17 cellular contexts compared by ENCODE assay signal in the genomic region with DNA sequence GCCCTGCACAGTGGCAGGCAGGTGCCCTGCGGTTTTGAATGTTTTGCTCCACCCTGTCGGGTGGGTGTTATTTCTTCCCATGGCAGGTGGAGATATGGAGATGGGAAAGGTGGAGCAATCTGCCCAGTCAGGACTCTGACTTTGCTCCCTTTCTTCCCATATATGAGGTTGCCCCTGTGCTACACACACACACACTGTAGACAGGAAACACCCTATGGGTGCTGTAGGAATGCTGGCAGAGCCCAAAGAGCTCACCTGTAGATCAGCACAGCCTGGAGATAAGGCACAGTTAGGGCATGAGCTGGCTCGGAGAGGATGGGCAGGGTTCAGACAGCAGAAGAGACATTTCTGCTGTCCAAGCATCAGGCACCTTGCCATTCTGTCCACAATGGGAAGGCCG.
DNase-seq lines count a peak whose midpoint lies in the region; ATAC-seq and TF ChIP-seq lines count a peak whose summit lies in the region.
"Had no signal": no experiment of that assay in that cellular context is flagged by ENCODE, and none has a peak within 500 bp of the region (broad histone marks: within the 10 kb centered on the region; RNA-seq: fewer than 3 reads in every experiment).

No MANE protein-coding gene starts in this region.

- no peak overlapping the region for H3K4me3 ChIP-seq in stomach
- H3K4me3 ChIP-seq: BLaER1, GM23248 had no signal

- 63 to 85% (median 76%) methylated on average over 4 of the region's 4 CpGs for WGBS in stomach, 5 donors

- H3K27me3 ChIP-seq in stomach, result peaks cover 0 to 12% (median 0%) of the 10 kb centered on the region in 3 donors

- no peak overlapping the region for H3K27ac ChIP-seq in stomach
- H3K27ac ChIP-seq: BLaER1, C4-2B, GM23248 had no signal

- no peak for TF ChIP-seq EP300 in stomach (IDR thresholded peaks at IDR 0.05)

- H3K4me1 ChIP-seq in stomach, result no peaks in the 10 kb centered on the region
- H3K4me1 ChIP-seq: Caco-2 had no signal

- no peaks in the 10 kb centered on the region for H3K9me3 ChIP-seq in stomach
- H3K9me3 ChIP-seq: Caco-2 had no signal

- no peak for TF ChIP-seq POLR2A in stomach (IDR thresholded peaks at IDR 0.05)

- TF ChIP-seq CTCF in stomach (IDR thresholded peaks at IDR 0.05), result no peak

- DNase-seq in NCI-H2029 treated with DMSO at 0.1 percent for 48 hours (lab: John Stamatoyannopoulos, UW), result peak; percentile 26
- DNase-seq in NCI-H510A (lab: John Stamatoyannopoulos, UW), result peak; percentile 54
- DNase-seq in SW480 (ENCODE audit: low spot score), result peak; percentile 72
- DNase-seq in stomach, result peak; percentile 17
- DNase-seq in pons (ENCODE audit: low spot score), result no peak
- DNase-seq: Caco-2; CD4-positive, CD25-positive, alpha-beta regulatory T cell; CD8-positive, alpha-beta T cell; DMS153; DND-41; GM23248; H9 had no signal

- no peaks in the 10 kb centered on the region for H3K36me3 ChIP-seq in stomach
- H3K36me3 ChIP-seq: BLaER1 had no signal

- no peak for ATAC-seq in GM18498 (IDR thresholded peaks at IDR 0.05; ENCODE audit: unreplicated experiment)
- ATAC-seq in HG02885 (IDR thresholded peaks at IDR 0.05; ENCODE audit: poor library complexity, unreplicated experiment), result no peak
- ATAC-seq: CD8-positive, alpha-beta T cell; HCT116 had no signal

- intact Hi-C loops in stomach (cut with DNase I; ENCODE audit: low total_unique reads), result no loop called here
